In the genomic region with DNA sequence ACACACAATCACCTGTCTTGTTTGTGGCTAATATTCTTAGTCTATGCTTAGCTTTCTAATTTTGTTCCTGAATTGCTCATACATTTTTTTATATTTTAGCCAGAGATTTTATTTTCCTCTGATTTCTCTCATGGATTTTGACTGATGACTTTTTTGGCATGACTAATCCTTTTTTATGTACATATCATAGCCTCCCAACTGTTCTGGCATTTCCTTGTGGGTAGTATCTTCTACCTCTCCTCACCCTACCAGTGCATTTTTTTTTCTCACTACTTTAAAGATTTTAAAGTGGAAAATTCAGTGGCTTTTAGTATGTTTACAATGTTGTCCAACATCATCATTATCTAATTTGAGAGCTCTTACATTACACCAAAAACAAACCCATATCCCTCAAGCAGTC, we compare ENCODE assay signal across 17 cellular contexts.
DNase-seq lines count a peak whose midpoint lies in the region; TF ChIP-seq lines count a peak whose summit lies in the region.
"Had no signal": no experiment of that assay in that cellular context is flagged by ENCODE, and none has a peak within 500 bp of the region (broad histone marks: within the 10 kb centered on the region; RNA-seq: fewer than 3 reads in every experiment).

No MANE protein-coding gene starts in this region.

- no peaks in the 10 kb centered on the region for H3K9me3 ChIP-seq in HEK293 (ENCODE audit: control insufficient read depth, insufficient read depth, low read depth, low read length)

- no peaks in the 10 kb centered on the region for H3K4me1 ChIP-seq in HEK293 (ENCODE audit: control insufficient read depth, insufficient read depth, low read length)
- H3K4me1 ChIP-seq: BLaER1 treated with 17β-estradiol and CSF1 and Interleukin-3, amounts not matched to agents 10 nM and 100 nM had no signal

- H3K27ac ChIP-seq in HEK293 (ENCODE audit: extremely low read depth, low read depth, low read length), result no peak overlapping the region
- H3K27ac ChIP-seq: 22Rv1; BLaER1 treated with 17β-estradiol and CSF1 and Interleukin-3, amounts not matched to agents 10 nM and 100 nM had no signal

- CTCF ChIA-PET in HEK293 (lab: Yijun Ruan, JAX), result interaction anchor here (0.5 to 0.9 kb wide), 2 partner anchors 184 to 302 kb away, joined by 3 read pairs; no protein-coding TSS in a partner anchor

- DNase-seq in NCI-H2029 treated with DMSO at 0.1 percent for 48 hours (lab: John Stamatoyannopoulos, UW) (peak; percentile 6), NCI-H2029 (lab: John Stamatoyannopoulos, UW) (no peak), NCI-H69 (lab: John Stamatoyannopoulos, UW) (peak; percentile 18), T-helper 2 cell (no peak), HT-29 (ENCODE audit: low spot score) (no peak), C1 segment of cervical spinal cord (lab: John Stamatoyannopoulos, UW) (no peak)
- DNase-seq: ACHN; Calu3; CD4-positive, alpha-beta T cell; DMS 273 treated with DMSO at 0.1 percent for 48 hours; EL; H9 had no signal

- no peak for TF ChIP-seq CTCF in HEK293 (tag by site-specific recombination; IDR thresholded peaks at IDR 0.05)

- H3K36me3 ChIP-seq in HEK293 (ENCODE audit: control insufficient read depth in 2 of 2, insufficient read depth in 1 of 2, low read length in 2 of 2), result no peaks in the 10 kb centered on the region
- H3K36me3 ChIP-seq: BLaER1 treated with 17β-estradiol and CSF1 and Interleukin-3, amounts not matched to agents 10 nM and 100 nM had no signal

- no peak overlapping the region for H3K4me3 ChIP-seq in HEK293 (ENCODE audit: low read depth, low read length)
- H3K4me3 ChIP-seq: BLaER1 treated with 17β-estradiol and CSF1 and Interleukin-3, amounts not matched to agents 10 nM and 100 nM; GM23338; K562 had no signal

- POLR2A ChIA-PET in HEK293 (lab: Yijun Ruan, JAX), result no interaction called here

TF ChIP-seq in HEK293, 187 proteins besides CTCF, POLR2A, EP300 and RAD21:
- TF ChIP-seq ZNF600 (tag by site-specific recombination; IDR thresholded peaks at IDR 0.05) (0 out of 2 replicates have a peak, but pooled peaks have one; percentile 35), ZIC2 (tag by site-specific recombination; IDR thresholded peaks at IDR 0.05) (no peak), ZNF394 (tag by site-specific recombination; IDR thresholded peaks at IDR 0.05; ENCODE audit: borderline replicate concordance) (no peak), ZFP69B (tag by site-specific recombination; IDR thresholded peaks at IDR 0.05) (0 out of 2 replicates have a peak, but pooled peaks have one; percentile 15), OSR2 (tag by site-specific recombination; IDR thresholded peaks at IDR 0.05) (peak; percentile 23; the same call in 1 of the 2 replicates), SCRT1 (tag by site-specific recombination; IDR thresholded peaks at IDR 0.05; ENCODE audit: borderline replicate concordance) (no peak), ZNF335 (tag by site-specific recombination; conservative IDR thresholded peaks at IDR 0.05) (no peak), WT1 (tag by site-specific recombination; IDR thresholded peaks at IDR 0.05) (peak; percentile 66), ZFHX2 (tag by site-specific recombination; conservative IDR thresholded peaks at IDR 0.05) (no peak), ZEB2 (tag by site-specific recombination; IDR thresholded peaks at IDR 0.05) (0 out of 2 replicates have a peak, but pooled peaks have one; percentile 35)
- TF ChIP-seq, protein P1, sequence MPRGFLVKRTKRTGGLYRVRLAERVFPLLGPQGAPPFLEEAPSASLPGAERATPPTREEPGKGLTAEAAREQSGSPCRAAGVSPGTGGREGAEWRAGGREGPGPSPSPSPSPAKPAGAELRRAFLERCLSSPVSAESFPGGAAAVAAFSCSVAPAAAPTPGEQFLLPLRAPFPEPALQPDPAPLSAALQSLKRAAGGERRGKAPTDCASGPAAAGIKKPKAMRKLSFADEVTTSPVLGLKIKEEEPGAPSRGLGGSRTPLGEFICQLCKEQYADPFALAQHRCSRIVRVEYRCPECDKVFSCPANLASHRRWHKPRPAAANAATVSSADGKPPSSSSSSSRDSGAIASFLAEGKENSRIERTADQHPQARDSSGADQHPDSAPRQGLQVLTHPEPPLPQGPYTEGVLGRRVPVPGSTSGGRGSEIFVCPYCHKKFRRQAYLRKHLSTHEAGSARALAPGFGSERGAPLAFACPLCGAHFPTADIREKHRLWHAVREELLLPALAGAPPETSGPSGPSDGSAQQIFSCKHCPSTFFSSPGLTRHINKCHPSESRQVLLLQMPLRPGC (tag by site-specific recombination; IDR thresholded peaks at IDR 0.05), result 0 out of 2 replicates have a peak, but pooled peaks have one; percentile 18
- TF ChIP-seq, protein P2, sequence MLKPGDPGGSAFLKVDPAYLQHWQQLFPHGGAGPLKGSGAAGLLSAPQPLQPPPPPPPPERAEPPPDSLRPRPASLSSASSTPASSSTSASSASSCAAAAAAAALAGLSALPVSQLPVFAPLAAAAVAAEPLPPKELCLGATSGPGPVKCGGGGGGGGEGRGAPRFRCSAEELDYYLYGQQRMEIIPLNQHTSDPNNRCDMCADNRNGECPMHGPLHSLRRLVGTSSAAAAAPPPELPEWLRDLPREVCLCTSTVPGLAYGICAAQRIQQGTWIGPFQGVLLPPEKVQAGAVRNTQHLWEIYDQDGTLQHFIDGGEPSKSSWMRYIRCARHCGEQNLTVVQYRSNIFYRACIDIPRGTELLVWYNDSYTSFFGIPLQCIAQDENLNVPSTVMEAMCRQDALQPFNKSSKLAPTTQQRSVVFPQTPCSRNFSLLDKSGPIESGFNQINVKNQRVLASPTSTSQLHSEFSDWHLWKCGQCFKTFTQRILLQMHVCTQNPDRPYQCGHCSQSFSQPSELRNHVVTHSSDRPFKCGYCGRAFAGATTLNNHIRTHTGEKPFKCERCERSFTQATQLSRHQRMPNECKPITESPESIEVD (tag by site-specific recombination; IDR thresholded peaks at IDR 0.05), result 0 out of 2 replicates have a peak, but pooled peaks have one; percentile 20

Comparison
In these comparisons a context has a peak if more than half of its experiments do, and no peak if none do; other contexts are left out.
1. DNase-seq: peak in NCI-H2029 treated with DMSO at 0.1 percent for 48 hours (single experiment) and NCI-H69 (single experiment); none in NCI-H2029 (single experiment), T-helper 2 cell (0 of 5), HT-29 (single experiment) and C1 segment of cervical spinal cord (0 of 14).